ENCODE assay signal across 8 cellular contexts in the genomic region with DNA sequence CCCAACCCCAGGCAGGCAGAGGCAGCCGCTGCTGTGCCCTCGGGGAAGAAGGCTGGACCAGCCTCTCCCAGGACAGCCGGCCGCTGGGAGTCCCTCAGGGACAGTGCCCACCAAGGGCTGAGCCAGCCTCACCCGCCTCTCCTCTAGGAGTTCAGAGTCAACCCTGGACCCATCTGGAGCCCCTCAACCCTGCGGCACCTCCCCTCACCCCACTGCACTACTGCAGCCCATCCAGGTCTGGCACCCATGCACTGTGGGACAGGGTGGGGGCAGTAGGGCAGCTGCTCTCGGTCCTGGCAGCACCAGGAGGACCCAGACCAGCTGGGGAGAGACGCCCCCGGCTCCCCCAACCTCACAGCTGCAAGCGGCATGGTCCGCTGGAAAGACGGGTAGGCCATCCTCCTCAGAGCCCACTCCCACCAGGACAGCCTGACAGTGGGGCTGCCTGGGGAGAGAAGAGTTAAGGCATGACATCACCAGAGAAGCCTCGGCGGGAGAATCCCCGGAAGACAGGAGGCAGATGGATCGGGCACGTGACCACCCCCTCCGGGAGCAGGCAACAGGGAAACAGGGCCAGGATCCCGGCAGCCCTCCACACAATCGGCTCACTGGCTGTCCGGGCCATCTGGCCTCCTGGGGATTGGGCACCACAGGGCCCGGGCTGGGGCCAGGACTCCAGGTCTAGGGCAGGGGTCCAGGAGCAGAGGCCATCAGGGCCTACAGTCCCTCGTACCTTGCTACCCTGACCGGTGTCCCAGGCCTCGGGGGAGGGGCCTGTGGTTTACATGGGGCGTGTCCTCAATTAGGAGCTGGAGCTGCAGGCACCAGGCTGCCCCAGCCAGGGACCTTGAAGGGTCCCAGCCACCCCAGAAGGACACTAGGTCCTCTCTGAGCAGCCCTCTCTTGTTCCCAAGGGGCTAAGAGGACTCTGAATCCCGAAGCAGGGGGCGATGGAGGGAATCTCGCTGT. TPM values are rescaled to one million over a fixed set of nuclear protein-coding genes. Genes with fewer than 3 reads are reported as not detected.
DNase-seq lines count a peak whose midpoint lies in the region; ATAC-seq and TF ChIP-seq lines count a peak whose summit lies in the region.

No MANE protein-coding gene starts in this region.

- no peaks in the 10 kb centered on the region for H3K36me3 Mint-ChIP-seq in activated T-helper 1 cell treated with anti-CD3 and anti-CD28 coated beads, Interleukin-12 subunit alpha, Interleukin-12 subunit beta, Interleukin-2, Interleukin-4 antibody, amounts not matched to agents 30 ng/mL and 10 ng/mL and 1 ng/mL, durations not matched to agents 14 hours and 24 hours and 36 hours (ENCODE audit: low read depth)

- DNase-seq in DMS 273 (lab: John Stamatoyannopoulos, UW; ENCODE audit: unreplicated experiment), result peak; percentile 97
- DNase-seq in NCI-H1105 (lab: John Stamatoyannopoulos, UW), result peak; percentile 24
- no peak for DNase-seq in activated T-helper 1 cell treated with anti-CD3 and anti-CD28 coated beads, Interleukin-12 subunit alpha, Interleukin-12 subunit beta, Interleukin-2, Interleukin-4 antibody, amounts not matched to agents 30 ng/mL and 10 ng/mL and 1 ng/mL, durations not matched to agents 14 hours and 24 hours and 36 hours (ENCODE audit: low spot score)
- peak; percentile 83 for DNase-seq in glomerular visceral epithelial cell (ENCODE audit: extremely low spot score)
- no peak for DNase-seq in MV-4-11 (lab: John Stamatoyannopoulos, UW)
- DNase-seq in HuH-7 (ENCODE audit: low spot score), result no peak

- TF ChIP-seq CTCF in neutrophil (IDR thresholded peaks at IDR 0.05), result no peak

- peaks cover 36 to 42% of the 10 kb centered on the region in 2 experiments for H3K4me1 ChIP-seq in neutrophil (ENCODE audit: control insufficient read depth in 1 of 2, insufficient read depth in 1 of 2, low read depth in 1 of 2, low read length in 1 of 2)

- H3K4me1 Mint-ChIP-seq in activated T-helper 1 cell treated with anti-CD3 and anti-CD28 coated beads, Interleukin-12 subunit alpha, Interleukin-12 subunit beta, Interleukin-2, Interleukin-4 antibody, amounts not matched to agents 30 ng/mL and 10 ng/mL and 1 ng/mL, durations not matched to agents 14 hours and 24 hours and 36 hours (ENCODE audit: low read depth), result peaks cover 15% of the 10 kb centered on the region

- H3K27ac ChIP-seq in neutrophil, result peak overlapping the region; percentile 9

- intact Hi-C loops in activated T-helper 1 cell treated with anti-CD3 and anti-CD28 coated beads, Interleukin-12 subunit alpha, Interleukin-12 subunit beta, Interleukin-2, Interleukin-4 antibody, amounts not matched to agents 30 ng/mL and 10 ng/mL and 1 ng/mL, durations not matched to agents 14 hours and 24 hours and 36 hours (cut with micrococcal nuclease), result loop anchor here (5.0 kb wide), 6 partner anchors 32 to 347 kb away; partner anchors contain the start of genes ATAD3A, CCNL2, NOC2L and TNFRSF18

- H3K9me3 Mint-ChIP-seq in activated T-helper 1 cell treated with anti-CD3 and anti-CD28 coated beads, Interleukin-12 subunit alpha, Interleukin-12 subunit beta, Interleukin-2, Interleukin-4 antibody, amounts not matched to agents 30 ng/mL and 10 ng/mL and 1 ng/mL, durations not matched to agents 14 hours and 24 hours and 36 hours, result no peaks in the 10 kb centered on the region

- peak overlapping the region; percentile 23 for H3K27ac Mint-ChIP-seq in activated T-helper 1 cell treated with anti-CD3 and anti-CD28 coated beads, Interleukin-12 subunit alpha, Interleukin-12 subunit beta, Interleukin-2, Interleukin-4 antibody, amounts not matched to agents 30 ng/mL and 10 ng/mL and 1 ng/mL, durations not matched to agents 14 hours and 24 hours and 36 hours

- H3K4me3 ChIP-seq in neutrophil (ENCODE audit: low read depth in 1 of 2, low read length in 1 of 2), result no peak overlapping the region

- no peaks in the 10 kb centered on the region for H3K9me3 ChIP-seq in neutrophil

- no peak for ATAC-seq in HG03135 (IDR thresholded peaks at IDR 0.05; ENCODE audit: unreplicated experiment)

- no peaks in the 10 kb centered on the region for H3K36me3 ChIP-seq in neutrophil

- no peaks in the 10 kb centered on the region for H3K27me3 Mint-ChIP-seq in activated T-helper 1 cell treated with anti-CD3 and anti-CD28 coated beads, Interleukin-12 subunit alpha, Interleukin-12 subunit beta, Interleukin-2, Interleukin-4 antibody, amounts not matched to agents 30 ng/mL and 10 ng/mL and 1 ng/mL, durations not matched to agents 14 hours and 24 hours and 36 hours (ENCODE audit: insufficient read depth)

- peaks cover 2% of the 10 kb centered on the region for H3K27me3 ChIP-seq in neutrophil

- H3K4me3 Mint-ChIP-seq in activated T-helper 1 cell treated with anti-CD3 and anti-CD28 coated beads, Interleukin-12 subunit alpha, Interleukin-12 subunit beta, Interleukin-2, Interleukin-4 antibody, amounts not matched to agents 30 ng/mL and 10 ng/mL and 1 ng/mL, durations not matched to agents 14 hours and 24 hours and 36 hours, result peak overlapping the region; percentile 88

RNA-seq across cellular contexts. Expression of gene ACAP3, which starts 3.1 kb away (rescaled TPM):
- 47.7 and 55.1 TPM in 2 replicates for total RNA-seq in activated T-helper 1 cell treated with anti-CD3 and anti-CD28 coated beads, Interleukin-12 subunit alpha, Interleukin-12 subunit beta, Interleukin-2, Interleukin-4 antibody, amounts not matched to agents 30 ng/mL and 10 ng/mL and 1 ng/mL, durations not matched to agents 14 hours and 24 hours and 36 hours

RNA-seq across cellular contexts. Expression of gene PUSL1, which starts 3.8 kb away (rescaled TPM):
- 34.6 and 36.8 TPM in 2 replicates for total RNA-seq in activated T-helper 1 cell treated with anti-CD3 and anti-CD28 coated beads, Interleukin-12 subunit alpha, Interleukin-12 subunit beta, Interleukin-2, Interleukin-4 antibody, amounts not matched to agents 30 ng/mL and 10 ng/mL and 1 ng/mL, durations not matched to agents 14 hours and 24 hours and 36 hours

RNA-seq across cellular contexts. Expression of gene INTS11, which starts 19.8 kb away (rescaled TPM):
- 144 and 147 TPM in 2 replicates for total RNA-seq in activated T-helper 1 cell treated with anti-CD3 and anti-CD28 coated beads, Interleukin-12 subunit alpha, Interleukin-12 subunit beta, Interleukin-2, Interleukin-4 antibody, amounts not matched to agents 30 ng/mL and 10 ng/mL and 1 ng/mL, durations not matched to agents 14 hours and 24 hours and 36 hours

RNA-seq across cellular contexts. Expression of gene CPTP, which starts 20.0 kb away (rescaled TPM):
- 13.6 and 14.6 TPM in 2 replicates for total RNA-seq in activated T-helper 1 cell treated with anti-CD3 and anti-CD28 coated beads, Interleukin-12 subunit alpha, Interleukin-12 subunit beta, Interleukin-2, Interleukin-4 antibody, amounts not matched to agents 30 ng/mL and 10 ng/mL and 1 ng/mL, durations not matched to agents 14 hours and 24 hours and 36 hours

RNA-seq across cellular contexts. Expression of gene SCNN1D, which starts 24.4 kb away (rescaled TPM):
- total RNA-seq in activated T-helper 1 cell treated with anti-CD3 and anti-CD28 coated beads, Interleukin-12 subunit alpha, Interleukin-12 subunit beta, Interleukin-2, Interleukin-4 antibody, amounts not matched to agents 30 ng/mL and 10 ng/mL and 1 ng/mL, durations not matched to agents 14 hours and 24 hours and 36 hours, result 2.5 TPM in 2 replicates

Comparison
In these comparisons a context has a peak if more than half of its experiments do, and no peak if none do; other contexts are left out.
1. DNase-seq: peak in DMS 273 (single experiment), NCI-H1105 (single experiment) and glomerular visceral epithelial cell (single experiment); none in activated T-helper 1 cell treated with anti-CD3 and anti-CD28 coated beads, Interleukin-12 subunit alpha, Interleukin-12 subunit beta, Interleukin-2, Interleukin-4 antibody, amounts not matched to agents 30 ng/mL and 10 ng/mL and 1 ng/mL, durations not matched to agents 14 hours and 24 hours and 36 hours (single experiment), MV-4-11 (single experiment) and HuH-7 (single experiment).